In genomic region chr13:28558126-28558525, GRCh38 we compare ENCODE assay signal across 11 cellular contexts.
DNase-seq lines count a peak whose midpoint lies in the region; ATAC-seq, FAIRE-seq and TF ChIP-seq lines count a peak whose summit lies in the region.
"Had no signal": no experiment of that assay in that cellular context is flagged by ENCODE, and none has a peak within 500 bp of the region (broad histone marks: within the 10 kb centered on the region; RNA-seq: fewer than 3 reads in every experiment).

No MANE protein-coding gene starts in this region.

- no peak for ATAC-seq in GM18861 (IDR thresholded peaks at IDR 0.05; ENCODE audit: unreplicated experiment)
- ATAC-seq: HCT116 had no signal

- H3K27me3 Mint-ChIP-seq in Caco-2 (ENCODE audit: insufficient read depth, unreplicated experiment) = no peaks in the 10 kb centered on the region

- BruUV-seq in A673 (replicated peaks; lab: Mats Ljungman, UMichigan) (no TSS peak), Caco-2 (replicated peaks; lab: Mats Ljungman, UMichigan) (no TSS peak)

- peak; percentile 83 for DNase-seq in A673 (ENCODE audit: low spot score)
- peak; percentile 54 for DNase-seq in bronchial epithelial cell (ENCODE audit: low read depth)
- peak; percentile 29 for DNase-seq in kidney epithelial cell (ENCODE audit: low read depth)
- DNase-seq in NCI-H1105 treated with DMSO at 0.1 percent for 48 hours (lab: John Stamatoyannopoulos, UW) = no peak
- DNase-seq in NCI-H748 (lab: John Stamatoyannopoulos, UW; ENCODE audit: unreplicated experiment) = no peak
- no peak for DNase-seq in Caco-2
- DNase-seq: stimulated activated CD4-positive, alpha-beta T cell treated with anti-CD3 and anti-CD28 coated beads, Interleukin-4, amount 100 ng/mL, for 24 hours had no signal

- H3K4me3 ChIP-seq in A673 (ENCODE audit: low read depth, low read length, poor library complexity, severe bottlenecking) (no peak overlapping the region), HEK293 (ENCODE audit: low read depth, low read length) (no peak overlapping the region), bronchial epithelial cell (ENCODE audit: low read depth, low read length) (no peak overlapping the region), kidney epithelial cell (ENCODE audit: low read depth, low read length) (no peak overlapping the region), Caco-2 (ENCODE audit: low read depth, low read length) (no peak overlapping the region)
- H3K4me3 ChIP-seq: BLaER1 treated with 17β-estradiol and CSF1 and Interleukin-3, amounts not matched to agents 10 nM and 100 nM had no signal

- no peaks in the 10 kb centered on the region for H3K27me3 ChIP-seq in A673 (replicated peaks; ENCODE audit: insufficient read depth, low read depth, low read length, poor library complexity)
- H3K27me3 ChIP-seq in bronchial epithelial cell (ENCODE audit: control insufficient read depth, insufficient read depth, low read length) = no peaks in the 10 kb centered on the region
- H3K27me3 ChIP-seq in kidney epithelial cell (ENCODE audit: control insufficient read depth, insufficient read depth, low read length) = no peaks in the 10 kb centered on the region
- no peaks in the 10 kb centered on the region for H3K27me3 ChIP-seq in Caco-2 (replicated peaks; ENCODE audit: control insufficient read depth, insufficient read depth, low read length)
- H3K27me3 ChIP-seq: BLaER1 treated with 17β-estradiol and CSF1 and Interleukin-3, amounts not matched to agents 10 nM and 100 nM had no signal

- no peak for TF ChIP-seq CTCF in A673 (conservative IDR thresholded peaks at IDR 0.05; ENCODE audit: low read depth, low read length)
- no peak for TF ChIP-seq CTCF in HEK293 (tag by site-specific recombination; IDR thresholded peaks at IDR 0.05)
- TF ChIP-seq CTCF in bronchial epithelial cell (IDR thresholded peaks at IDR 0.05; ENCODE audit: insufficient read depth, low read length, severe bottlenecking) = no peak
- no peak for TF ChIP-seq CTCF in kidney epithelial cell (IDR thresholded peaks at IDR 0.05; ENCODE audit: insufficient read depth, low read length, poor library complexity, severe bottlenecking)
- TF ChIP-seq CTCF in Caco-2 (IDR thresholded peaks at IDR 0.05; ENCODE audit: insufficient read depth in 1 of 2, low read depth in 1 of 2, low read length in 1 of 2, severe bottlenecking in 1 of 2, unreplicated experiment in 1 of 2) = no peak

- no peaks in the 10 kb centered on the region for H3K36me3 Mint-ChIP-seq in Caco-2 (ENCODE audit: insufficient read depth, unreplicated experiment)

- H3K27ac ChIP-seq in A673 (ENCODE audit: low read depth, low read length, poor library complexity, severe bottlenecking) (peak overlapping the region; percentile 85), HEK293 (ENCODE audit: extremely low read depth, low read depth, low read length) (no peak overlapping the region)
- H3K27ac ChIP-seq: BLaER1 treated with 17β-estradiol and CSF1 and Interleukin-3, amounts not matched to agents 10 nM and 100 nM had no signal

- H3K4me1 ChIP-seq in A673 (ENCODE audit: insufficient read depth, low read length, poor library complexity, severe bottlenecking) = peaks cover 20% of the 10 kb centered on the region
- H3K4me1 ChIP-seq in HEK293 (ENCODE audit: control insufficient read depth, insufficient read depth, low read length) = no peaks in the 10 kb centered on the region
- H3K4me1 ChIP-seq in Caco-2 = no peaks in the 10 kb centered on the region

- POLR2A ChIA-PET in A673 (lab: Charles Lee; ENCODE audit: low non-redundant PET) (no interaction called here), HEK293 (lab: Yijun Ruan, JAX) (no interaction called here), Caco-2 (lab: Charles Lee) (no interaction called here)

- no peak for FAIRE-seq in bronchial epithelial cell (lab: Jason Lieb, UNC)

- H3K4me1 Mint-ChIP-seq in Caco-2 (ENCODE audit: low read depth, unreplicated experiment) = peaks cover 11% of the 10 kb centered on the region

- intact Hi-C loops in A673 (cut with micrococcal nuclease; ENCODE audit: unreplicated experiment) (no loop called here), Caco-2 (cut with micrococcal nuclease; ENCODE audit: unreplicated experiment) (no loop called here)

- H3K4me3 Mint-ChIP-seq in Caco-2 (ENCODE audit: unreplicated experiment) = no peak overlapping the region

- no peaks in the 10 kb centered on the region for H3K9me3 Mint-ChIP-seq in Caco-2 (ENCODE audit: unreplicated experiment)

- no peaks in the 10 kb centered on the region for H3K36me3 ChIP-seq in A673 (ENCODE audit: insufficient read depth, low read length, poor library complexity, severe bottlenecking)
- H3K36me3 ChIP-seq in HEK293 (ENCODE audit: control insufficient read depth in 2 of 2, insufficient read depth in 1 of 2, low read length in 2 of 2) = no peaks in the 10 kb centered on the region
- H3K36me3 ChIP-seq in bronchial epithelial cell (ENCODE audit: control insufficient read depth, insufficient read depth, low read length) = no peaks in the 10 kb centered on the region
- no peaks in the 10 kb centered on the region for H3K36me3 ChIP-seq in kidney epithelial cell (ENCODE audit: control insufficient read depth, insufficient read depth, low read length)
- no peaks in the 10 kb centered on the region for H3K36me3 ChIP-seq in Caco-2 (ENCODE audit: control insufficient read depth, insufficient read depth, low read length)
- H3K36me3 ChIP-seq: BLaER1 treated with 17β-estradiol and CSF1 and Interleukin-3, amounts not matched to agents 10 nM and 100 nM had no signal

- CTCF ChIA-PET in A673 (lab: Charles Lee) (no interaction called here), HEK293 (lab: Yijun Ruan, JAX) (no interaction called here), Caco-2 (lab: Charles Lee) (no interaction called here)

- H3K9me3 ChIP-seq in A673 (ENCODE audit: low read depth, low read length, poor library complexity, severe bottlenecking) (no peaks in the 10 kb centered on the region), HEK293 (ENCODE audit: control insufficient read depth, insufficient read depth, low read depth, low read length) (no peaks in the 10 kb centered on the region), Caco-2 (no peaks in the 10 kb centered on the region)

- no peak overlapping the region for H3K27ac Mint-ChIP-seq in Caco-2 (ENCODE audit: unreplicated experiment)

TF ChIP-seq in HEK293, 187 proteins besides CTCF, POLR2A, EP300 and RAD21:
- TF ChIP-seq TSHZ1 (tag by site-specific recombination; IDR thresholded peaks at IDR 0.05; ENCODE audit: borderline replicate concordance) (no peak), PRDM6 (tag by site-specific recombination; IDR thresholded peaks at IDR 0.05) (peak; percentile 28; the same call in 1 of the 2 replicates), ATF2 (tag by site-specific recombination; IDR thresholded peaks at IDR 0.05; ENCODE audit: low read depth) (peak; percentile 52; the same call in 1 of the 2 replicates), ZNF629 (tag by site-specific recombination; IDR thresholded peaks at IDR 0.05) (peak; percentile 62)

Comparison
In these comparisons a context has a peak if more than half of its experiments do, and no peak if none do; other contexts are left out.
1. DNase-seq: peak in A673 (single experiment), bronchial epithelial cell (single experiment) and kidney epithelial cell (single experiment); none in NCI-H1105 treated with DMSO at 0.1 percent for 48 hours (single experiment), NCI-H748 (single experiment) and Caco-2 (0 of 2).